35 cellular contexts compared by ENCODE assay signal in the genomic region with DNA sequence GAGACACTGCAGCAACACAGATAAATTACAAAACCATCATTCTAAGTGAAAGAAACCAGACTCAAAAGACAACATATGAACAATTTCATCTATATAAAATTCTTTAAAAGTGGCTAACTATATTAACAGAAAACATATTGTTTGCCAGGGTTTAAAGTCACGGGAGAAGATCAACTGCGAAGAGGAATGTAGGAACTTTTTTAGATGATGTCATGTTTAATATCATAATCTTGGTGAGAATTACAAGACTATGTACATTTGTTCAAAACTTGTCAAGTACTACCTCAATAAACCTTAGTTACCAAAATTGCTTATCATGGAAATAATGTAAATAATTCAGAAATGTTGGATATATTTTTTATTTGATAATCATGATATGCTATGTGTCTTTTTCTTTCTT.
DNase-seq lines count a peak whose midpoint lies in the region; ATAC-seq, FAIRE-seq and TF ChIP-seq lines count a peak whose summit lies in the region.
"Had no signal": no experiment of that assay in that cellular context is flagged by ENCODE, and none has a peak within 500 bp of the region (broad histone marks: within the 10 kb centered on the region; RNA-seq: fewer than 3 reads in every experiment).

No MANE protein-coding gene starts in this region.

- no peak overlapping the region for H3K27ac ChIP-seq in HepG2 (ENCODE audit: extremely low read length, insufficient read depth, low read length)
- no peak overlapping the region for H3K27ac ChIP-seq in right lobe of liver
- H3K27ac ChIP-seq in HCT116 (ENCODE audit: low read depth, low read length) = no peak overlapping the region
- H3K27ac ChIP-seq in SK-N-SH (ENCODE audit: low read depth in 2 of 2, low read length in 1 of 2) = no peak overlapping the region
- H3K27ac ChIP-seq: 22Rv1; A549; BLaER1; BLaER1 treated with 17β-estradiol and CSF1 and Interleukin-3, amounts not matched to agents 10 nM and 100 nM; C4-2B had no signal

- TF ChIP-seq EP300 in HepG2 (IDR thresholded peaks at IDR 0.05; ENCODE audit: low read depth in 2 of 2, low read length in 2 of 2) (no peak), HepG2 (CRISPR knock-in tag; IDR thresholded peaks at IDR 0.05; ENCODE audit: borderline replicate concordance) (no peak), SK-N-SH (IDR thresholded peaks at IDR 0.05; ENCODE audit: borderline replicate concordance in 1 of 2, low read depth in 1 of 2, low read length in 1 of 2) (no peak)

- H3K9ac ChIP-seq in HepG2 (ENCODE audit: insufficient read depth, low read depth, low read length) = no peak overlapping the region
- no peak overlapping the region for H3K9ac ChIP-seq in HCT116 (ENCODE audit: low read length)
- H3K9ac ChIP-seq in SK-N-SH = no peak overlapping the region
- H3K9ac ChIP-seq: BLaER1; BLaER1 treated with 17β-estradiol and CSF1 and Interleukin-3, amounts not matched to agents 10 nM and 100 nM had no signal

- H3K4me2 ChIP-seq in HepG2 (ENCODE audit: low read depth, low read length) = no peak overlapping the region
- no peak overlapping the region for H3K4me2 ChIP-seq in HCT116 (ENCODE audit: low read length)
- H3K4me2 ChIP-seq in SK-N-SH = no peak overlapping the region
- H3K4me2 ChIP-seq: A549; BLaER1; BLaER1 treated with 17β-estradiol and CSF1 and Interleukin-3, amounts not matched to agents 10 nM and 100 nM had no signal

- no peak for TF ChIP-seq CTCF in HepG2 (CRISPR knock-in tag; IDR thresholded peaks at IDR 0.05)
- no peak for TF ChIP-seq CTCF in right lobe of liver (IDR thresholded peaks at IDR 0.05)
- TF ChIP-seq CTCF in HCT116 (IDR thresholded peaks at IDR 0.05 in 2 of 3, conservative IDR thresholded peaks at IDR 0.05 in 1 of 3; ENCODE audit: borderline replicate concordance in 1 of 3, insufficient read depth in 1 of 3, low read depth in 2 of 3, low read length in 2 of 3) = no peak
- no peak for TF ChIP-seq CTCF in SK-N-SH (IDR thresholded peaks at IDR 0.05)
- TF ChIP-seq CTCF in GM20000 (IDR thresholded peaks at IDR 0.05; ENCODE audit: extremely low read depth, missing control alignments) = no peak

- CTCF ChIA-PET in HepG2 (lab: Yijun Ruan, JAX; ENCODE audit: low intra/inter-chr PET ratio, low total read pairs) (no interaction called here), HCT116 (lab: Charles Lee) (no interaction called here), SK-N-SH (lab: Yijun Ruan, JAX) (no interaction called here)

- H4K20me1 ChIP-seq in HepG2 (ENCODE audit: insufficient read depth, low read length) = no peaks in the 10 kb centered on the region
- no peaks in the 10 kb centered on the region for H4K20me1 ChIP-seq in HCT116 (ENCODE audit: insufficient read depth)
- H4K20me1 ChIP-seq in SK-N-SH (ENCODE audit: insufficient read depth) = no peaks in the 10 kb centered on the region
- H4K20me1 ChIP-seq: BLaER1; BLaER1 treated with 17β-estradiol and CSF1 and Interleukin-3, amounts not matched to agents 10 nM and 100 nM had no signal

- no peaks in the 10 kb centered on the region for H3K79me2 ChIP-seq in HepG2 (ENCODE audit: insufficient read depth, low read length)
- H3K79me2 ChIP-seq in HCT116 (ENCODE audit: insufficient read depth, low read length) = no peaks in the 10 kb centered on the region
- H3K79me2 ChIP-seq in SK-N-SH (ENCODE audit: insufficient read depth) = no peaks in the 10 kb centered on the region

- TF ChIP-seq RAD21 in HepG2 (CRISPR knock-in tag; IDR thresholded peaks at IDR 0.05) = no peak
- no peak for TF ChIP-seq RAD21 in HCT116 (IDR thresholded peaks at IDR 0.05; ENCODE audit: low read depth)
- no peak for TF ChIP-seq RAD21 in SK-N-SH (IDR thresholded peaks at IDR 0.05; ENCODE audit: low read length)

- ATAC-seq in HepG2 = no peak
- no peak for ATAC-seq in right lobe of liver
- ATAC-seq in HCT116 = no peak
- ATAC-seq in SK-N-SH treated with all-trans-retinoic acid at 6 μM for 48 hours = peak; percentile 60
- no peak for ATAC-seq in HG02938 (IDR thresholded peaks at IDR 0.05; ENCODE audit: unreplicated experiment)
- ATAC-seq: A549; CD8-positive, alpha-beta T cell had no signal

- no peaks in the 10 kb centered on the region for H3K9me3 ChIP-seq in HepG2 (ENCODE audit: low read length)
- no peaks in the 10 kb centered on the region for H3K9me3 ChIP-seq in right lobe of liver
- no peaks in the 10 kb centered on the region for H3K9me3 ChIP-seq in HCT116 (ENCODE audit: control insufficient read depth in 1 of 2, insufficient read depth in 1 of 2, low read depth in 1 of 2, low read length in 2 of 2)
- no peaks in the 10 kb centered on the region for H3K9me3 ChIP-seq in SK-N-SH
- H3K9me3 ChIP-seq: A549; BE2C; BLaER1; BLaER1 treated with 17β-estradiol and CSF1 and Interleukin-3, amounts not matched to agents 10 nM and 100 nM; Caco-2 had no signal

- H3K36me3 ChIP-seq in HepG2 (replicated peaks in 1 of 2; ENCODE audit: control insufficient read depth in 1 of 2, insufficient read depth in 2 of 2, low read length in 2 of 2) = no peaks in the 10 kb centered on the region
- no peaks in the 10 kb centered on the region for H3K36me3 ChIP-seq in right lobe of liver
- no peaks in the 10 kb centered on the region for H3K36me3 ChIP-seq in HCT116 (ENCODE audit: control insufficient read depth in 1 of 2, insufficient read depth in 2 of 2, low read length in 2 of 2)
- H3K36me3 ChIP-seq in SK-N-SH (replicated peaks in 1 of 2; ENCODE audit: control insufficient read depth in 1 of 2, insufficient read depth in 2 of 2, low read length in 1 of 2) = no peaks in the 10 kb centered on the region
- H3K36me3 ChIP-seq: BE2C; BLaER1; BLaER1 treated with 17β-estradiol and CSF1 and Interleukin-3, amounts not matched to agents 10 nM and 100 nM had no signal

- H3K9me2 ChIP-seq in HCT116 (ENCODE audit: insufficient read depth) = no peaks in the 10 kb centered on the region
- 0 out of 2 replicates have a peak, but pooled peaks cover 4% of the 10 kb centered on the region for H3K9me2 ChIP-seq in SK-N-SH

- POLR2A ChIA-PET in HepG2 (lab: Yijun Ruan, JAX) (no interaction called here), HCT116 (lab: Charles Lee) (no interaction called here), SK-N-SH (lab: Yijun Ruan, JAX) (no interaction called here)

- RAD21 ChIA-PET in HCT116 (lab: Charles Lee; ENCODE audit: low non-redundant PET in 1 of 2, low total read pairs in 2 of 2, uncharacterized antibody in 2 of 2, unreplicated experiment in 2 of 2) = no interaction called here

- in situ Hi-C loops in HepG2 (cut with HindIII; ENCODE audit: extremely low pct_ligation_motif_present, low pct_unique_long_range_greater_than_20kb) = no loop called here

- intact Hi-C loops in HepG2 (cut with micrococcal nuclease; ENCODE audit: unreplicated experiment) (no loop called here), right lobe of liver (cut with DNase I) (no loop called here), HCT116 (cut with micrococcal nuclease) (no loop called here)

- H2AFZ ChIP-seq in HepG2 (ENCODE audit: low read length) = no peak overlapping the region
- peak overlapping the region; percentile 6 for H2AFZ ChIP-seq in HCT116 (ENCODE audit: low read depth, low read length, poor library complexity, severe bottlenecking)
- no peak overlapping the region for H2AFZ ChIP-seq in SK-N-SH (ENCODE audit: low read depth)

- WGBS in HepG2 (ENCODE audit: low lambda C conversion rate) = 24% methylated on average over 2 of the region's 2 CpGs
- WGBS in right lobe of liver (ENCODE audit: insufficient coverage, low coverage, low lambda C conversion rate, missing lambda C conversion rate) = 73% methylated on average over 2 of the region's 2 CpGs
- WGBS in SK-N-SH (ENCODE audit: low lambda C conversion rate) = 18% methylated on average over 2 of the region's 2 CpGs

- H3K4me1 ChIP-seq in HepG2 (ENCODE audit: insufficient read depth, low read length) = no peaks in the 10 kb centered on the region
- H3K4me1 ChIP-seq in right lobe of liver = no peaks in the 10 kb centered on the region
- H3K4me1 ChIP-seq in HCT116 (ENCODE audit: control insufficient read depth in 1 of 2, insufficient read depth in 2 of 2, low read length in 2 of 2) = no peaks in the 10 kb centered on the region
- no peaks in the 10 kb centered on the region for H3K4me1 ChIP-seq in SK-N-SH (ENCODE audit: control insufficient read depth in 1 of 2, insufficient read depth in 2 of 2, low read depth in 1 of 2, low read length in 1 of 2)
- H3K4me1 ChIP-seq: A549; BE2C; BLaER1; BLaER1 treated with 17β-estradiol and CSF1 and Interleukin-3, amounts not matched to agents 10 nM and 100 nM; Caco-2 had no signal

- BruUV-seq in HepG2 (replicated peaks; lab: Mats Ljungman, UMichigan) (no TSS peak), HCT116 (replicated peaks; lab: Mats Ljungman, UMichigan) (no TSS peak)

- no peak overlapping the region for H3K4me3 ChIP-seq in HepG2 (replicated peaks in 1 of 3; ENCODE audit: insufficient read depth in 1 of 3, low read depth in 2 of 3, low read length in 3 of 3)
- H3K4me3 ChIP-seq in right lobe of liver = no peak overlapping the region
- no peak overlapping the region for H3K4me3 ChIP-seq in HCT116 (replicated peaks in 1 of 2; ENCODE audit: low read depth in 1 of 2, low read length in 2 of 2)
- H3K4me3 ChIP-seq in SK-N-SH (ENCODE audit: low read depth in 2 of 2, low read length in 1 of 2) = no peak overlapping the region
- H3K4me3 ChIP-seq: A549; BLaER1; BLaER1 treated with 17β-estradiol and CSF1 and Interleukin-3, amounts not matched to agents 10 nM and 100 nM had no signal

- no peaks in the 10 kb centered on the region for H3F3A ChIP-seq in SK-N-SH (replicated peaks; ENCODE audit: insufficient read depth)

- FAIRE-seq in HepG2 (lab: Jason Lieb, UNC) = no peak
- FAIRE-seq: A204.1, A549, D721Med had no signal

- DNase-seq in HepG2 (ENCODE audit: low spot score) (no peak), right lobe of liver (no peak), HCT116 (ENCODE audit: low read depth, low spot score) (no peak), SK-N-SH (no peak), NCI-H510A treated with DMSO at 0.1 percent for 48 hours (lab: John Stamatoyannopoulos, UW) (no peak), GM20000 (ENCODE audit: low spot score) (no peak)
- DNase-seq: 8988T; ACHN; AML-193; BE2C; C1 segment of cervical spinal cord; Caco-2; Calu3; CD4-positive, alpha-beta memory T cell; CD4-positive, alpha-beta T cell; CD4-positive, CD25-positive, alpha-beta regulatory T cell; CD8-positive, alpha-beta memory T cell; CD8-positive, alpha-beta T cell; COR-L47; DMS 273 treated with DMSO at 0.1 percent for 48 hours; DMS153; DMS53; DMS79; DMS79 treated with DMSO at 0.1 percent for 48 hours; DND-41; EL had no signal

- no peaks in the 10 kb centered on the region for H3K27me3 ChIP-seq in HepG2 (ENCODE audit: control insufficient read depth in 1 of 2, insufficient read depth in 2 of 2, low read length in 2 of 2)
- H3K27me3 ChIP-seq in right lobe of liver = no peaks in the 10 kb centered on the region
- H3K27me3 ChIP-seq in HCT116 (ENCODE audit: insufficient read depth, low read length) = no peaks in the 10 kb centered on the region
- no peaks in the 10 kb centered on the region for H3K27me3 ChIP-seq in SK-N-SH (ENCODE audit: insufficient read depth)
- H3K27me3 ChIP-seq: BE2C; BLaER1; BLaER1 treated with 17β-estradiol and CSF1 and Interleukin-3, amounts not matched to agents 10 nM and 100 nM had no signal

- TF ChIP-seq POLR2A in HepG2 (IDR thresholded peaks at IDR 0.05; ENCODE audit: insufficient read depth in 1 of 2, low read depth in 2 of 2, low read length in 2 of 2) = no peak
- TF ChIP-seq POLR2A in right lobe of liver (IDR thresholded peaks at IDR 0.05) = no peak
- TF ChIP-seq POLR2A in HCT116 (IDR thresholded peaks at IDR 0.05; ENCODE audit: borderline replicate concordance, extremely low read depth, insufficient read depth, insufficient read length) = no peak

TF ChIP-seq in SK-N-SH treated with all-trans-retinoic acid at 6 μM for 48 hours, 23 proteins besides CTCF, POLR2A, EP300 and RAD21 (continues in another document):
- TF ChIP-seq RARB (CRISPR knock-in tag; IDR thresholded peaks at IDR 0.05) = no peak

Comparison
In these comparisons a context has a peak if more than half of its experiments do, and no peak if none do; other contexts are left out.
1. Of the 25 proteins assayed by ChIP-seq in both HepG2 and SK-N-SH: peak only in HepG2: none; only in SK-N-SH: TCF12; in both: none; in neither: 24.